ENCODE assay signal across 18 cellular contexts in genomic region chr7:70400829-70401380, GRCh38.
"Had no signal": no experiment of that assay in that cellular context is flagged by ENCODE, and none has a peak within 500 bp of the region (broad histone marks: within the 10 kb centered on the region; RNA-seq: fewer than 3 reads in every experiment).

No MANE protein-coding gene starts in this region.

- H3K4me1 Mint-ChIP-seq: stimulated activated naive CD8-positive, alpha-beta T cell treated with anti-CD3 and anti-CD28 coated beads, Interleukin-15, amount 100 ng/mL, for 72 hours had no signal

- H3K27ac Mint-ChIP-seq: activated CD4-positive, alpha-beta memory T cell treated with anti-CD3 and anti-CD28 coated beads for 36 hours; endodermal cell; stimulated activated naive CD8-positive, alpha-beta T cell treated with anti-CD3 and anti-CD28 coated beads, Interleukin-15, amount 100 ng/mL, for 72 hours had no signal

- ATAC-seq: gastroesophageal sphincter; left colon; mucosa of descending colon; right lobe of liver; stimulated activated naive CD8-positive, alpha-beta T cell treated with anti-CD3 and anti-CD28 coated beads, Interleukin-15, amount 100 ng/mL, for 72 hours had no signal

- H3K4me3 Mint-ChIP-seq: activated CD4-positive, alpha-beta memory T cell treated with anti-CD3 and anti-CD28 coated beads for 36 hours; endodermal cell; stimulated activated naive CD8-positive, alpha-beta T cell treated with anti-CD3 and anti-CD28 coated beads, Interleukin-15, amount 100 ng/mL, for 72 hours had no signal

- H3K27me3 ChIP-seq: gastroesophageal sphincter, right lobe of liver, tibial artery had no signal

- DNase-seq: activated CD4-positive, alpha-beta memory T cell treated with anti-CD3 and anti-CD28 coated beads for 36 hours; activated CD4-positive, alpha-beta T cell treated with anti-CD3 and anti-CD28 coated beads for 48 hours; activated naive CD4-positive, alpha-beta T cell treated with Interleukin-2 at 50 U/mL for 16 hours; activated T-cell treated with anti-CD3 and anti-CD28 coated beads, Interleukin-2, amount 50 U/mL, for 48 hours; amygdala; endodermal cell; left colon; mesenchymal stem cell; mucosa of descending colon; nucleus accumbens; right lobe of liver; stimulated activated CD4-positive, alpha-beta T cell treated with anti-CD3 and anti-CD28 coated beads, Interleukin-1b, Interleukin-23, amount 100 ng/mL, for 48 hours; stimulated activated naive CD8-positive, alpha-beta T cell treated with anti-CD3 and anti-CD28 coated beads, Interleukin-15, amount 100 ng/mL, for 72 hours; tibial artery had no signal

- H3K27ac ChIP-seq: coronary artery, gastroesophageal sphincter, parathyroid adenoma, right lobe of liver, skin epidermis, tibial artery had no signal

- H3K4me1 ChIP-seq: gastroesophageal sphincter, parathyroid adenoma, right lobe of liver, tibial artery had no signal

- H3K9me3 Mint-ChIP-seq: endodermal cell; stimulated activated naive CD8-positive, alpha-beta T cell treated with anti-CD3 and anti-CD28 coated beads, Interleukin-15, amount 100 ng/mL, for 72 hours had no signal

- H3K36me3 ChIP-seq: gastroesophageal sphincter, right lobe of liver, tibial artery had no signal

- H3K36me3 Mint-ChIP-seq: activated CD4-positive, alpha-beta memory T cell treated with anti-CD3 and anti-CD28 coated beads for 36 hours had no signal

- H3K4me3 ChIP-seq: coronary artery, gastroesophageal sphincter, mucosa of descending colon, right lobe of liver, skin epidermis, tibial artery had no signal

- H3K9me3 ChIP-seq: gastroesophageal sphincter, mucosa of descending colon, right lobe of liver, tibial artery had no signal
